Comparison of ENCODE assay signal across 1 cellular context in the genomic region with DNA sequence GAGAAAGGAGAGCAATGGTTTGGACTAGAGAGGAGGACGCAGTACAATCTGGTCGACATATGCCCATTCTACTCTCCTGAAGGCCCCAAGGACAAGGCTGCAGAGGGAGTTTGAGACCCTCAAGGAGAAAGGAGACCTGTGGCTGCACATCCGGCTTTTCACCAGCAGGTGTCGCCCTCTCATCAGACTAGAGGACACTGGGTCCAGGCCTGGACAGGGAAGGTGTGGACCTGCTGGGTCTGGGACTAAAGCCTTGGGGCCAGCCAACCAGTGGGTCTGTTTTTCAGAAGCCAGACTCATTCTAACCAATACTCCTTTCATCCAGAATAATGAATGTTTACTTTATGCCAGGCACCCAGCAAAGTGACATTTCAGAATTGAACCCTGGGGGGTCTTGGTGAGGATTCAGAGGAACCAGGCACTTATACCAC.
TF ChIP-seq lines count a peak whose summit lies in the region.

No MANE protein-coding gene starts in this region.

TF ChIP-seq in HepG2, 621 proteins besides CTCF, POLR2A, EP300 and RAD21 (continues in another document):
- TF ChIP-seq SMYD3 (CRISPR knock-in tag; IDR thresholded peaks at IDR 0.05) (no peak), MXD4 (CRISPR knock-in tag; IDR thresholded peaks at IDR 0.05) (0 out of 2 replicates have a peak, but pooled peaks have one; percentile 31), TRIM24 (CRISPR knock-in tag; IDR thresholded peaks at IDR 0.05) (no peak), ZNF30 (CRISPR knock-in tag; IDR thresholded peaks at IDR 0.05) (no peak), ZBTB46 (CRISPR knock-in tag; IDR thresholded peaks at IDR 0.05; ENCODE audit: borderline replicate concordance) (no peak), ARHGAP35 (CRISPR knock-in tag; IDR thresholded peaks at IDR 0.05; ENCODE audit: borderline replicate concordance) (no peak), ZNF280D (CRISPR knock-in tag; IDR thresholded peaks at IDR 0.05) (no peak), LCORL (IDR thresholded peaks at IDR 0.05) (no peak), LCORL (CRISPR knock-in tag; IDR thresholded peaks at IDR 0.05) (no peak), PAX8 (CRISPR knock-in tag; IDR thresholded peaks at IDR 0.05; ENCODE audit: borderline replicate concordance) (no peak), ATAD3A (CRISPR knock-in tag; IDR thresholded peaks at IDR 0.05) (no peak), DNMT1 (CRISPR knock-in tag; IDR thresholded peaks at IDR 0.05) (no peak), ZNF317 (CRISPR knock-in tag; IDR thresholded peaks at IDR 0.05) (no peak), RNF2 (conservative IDR thresholded peaks at IDR 0.05; ENCODE audit: low read depth) (no peak), RFXAP (CRISPR knock-in tag; IDR thresholded peaks at IDR 0.05; ENCODE audit: borderline replicate concordance) (no peak), HMGXB3 (CRISPR knock-in tag; IDR thresholded peaks at IDR 0.05; ENCODE audit: borderline replicate concordance) (no peak), RBAK (CRISPR knock-in tag; IDR thresholded peaks at IDR 0.05) (no peak), NR2C2 (CRISPR knock-in tag; IDR thresholded peaks at IDR 0.05; ENCODE audit: borderline replicate concordance) (no peak), ZNF382 (CRISPR knock-in tag; IDR thresholded peaks at IDR 0.05; ENCODE audit: borderline replicate concordance) (no peak), ZNF234 (CRISPR knock-in tag; conservative IDR thresholded peaks at IDR 0.05) (no peak), NR2F1 (CRISPR knock-in tag; IDR thresholded peaks at IDR 0.05) (no peak), NBN (conservative IDR thresholded peaks at IDR 0.05) (no peak), ZFX (CRISPR knock-in tag; IDR thresholded peaks at IDR 0.05; ENCODE audit: low read depth) (peak; percentile 43), CENPT (CRISPR knock-in tag; IDR thresholded peaks at IDR 0.05; ENCODE audit: low read depth) (no peak), GLI4 (CRISPR knock-in tag; IDR thresholded peaks at IDR 0.05; ENCODE audit: borderline replicate concordance) (no peak), ZNF674 (CRISPR knock-in tag; IDR thresholded peaks at IDR 0.05; ENCODE audit: low read depth) (no peak), EEA1 (CRISPR knock-in tag; IDR thresholded peaks at IDR 0.05; ENCODE audit: borderline replicate concordance) (no peak), ZNF549 (CRISPR knock-in tag; IDR thresholded peaks at IDR 0.05) (no peak), ZNF75D (CRISPR knock-in tag; IDR thresholded peaks at IDR 0.05; ENCODE audit: borderline replicate concordance) (no peak), ZZZ3 (CRISPR knock-in tag; IDR thresholded peaks at IDR 0.05; ENCODE audit: borderline replicate concordance) (no peak), TMF1 (CRISPR knock-in tag; IDR thresholded peaks at IDR 0.05; ENCODE audit: low read depth) (no peak), KDM5A (IDR thresholded peaks at IDR 0.05; ENCODE audit: borderline replicate concordance, low read length) (no peak), NFYC (CRISPR knock-in tag; IDR thresholded peaks at IDR 0.05) (no peak), ZNF550 (CRISPR knock-in tag; IDR thresholded peaks at IDR 0.05; ENCODE audit: borderline replicate concordance) (no peak), KDM2A (CRISPR knock-in tag; IDR thresholded peaks at IDR 0.05; ENCODE audit: borderline replicate concordance, low read depth) (peak; percentile 57; the same call in 1 of the 2 replicates), ZFP62 (CRISPR knock-in tag; IDR thresholded peaks at IDR 0.05) (no peak), SMARCE1 (IDR thresholded peaks at IDR 0.05; ENCODE audit: borderline replicate concordance) (no peak), ZMYM4 (CRISPR knock-in tag; IDR thresholded peaks at IDR 0.05) (no peak), ZMYM2 (CRISPR knock-in tag; IDR thresholded peaks at IDR 0.05) (no peak), REXO4 (CRISPR knock-in tag; IDR thresholded peaks at IDR 0.05; ENCODE audit: borderline replicate concordance) (no peak), ELF1 (CRISPR knock-in tag; IDR thresholded peaks at IDR 0.05) (no peak), FLYWCH1 (CRISPR knock-in tag; IDR thresholded peaks at IDR 0.05) (no peak)
- TF ChIP-seq, protein P1, sequence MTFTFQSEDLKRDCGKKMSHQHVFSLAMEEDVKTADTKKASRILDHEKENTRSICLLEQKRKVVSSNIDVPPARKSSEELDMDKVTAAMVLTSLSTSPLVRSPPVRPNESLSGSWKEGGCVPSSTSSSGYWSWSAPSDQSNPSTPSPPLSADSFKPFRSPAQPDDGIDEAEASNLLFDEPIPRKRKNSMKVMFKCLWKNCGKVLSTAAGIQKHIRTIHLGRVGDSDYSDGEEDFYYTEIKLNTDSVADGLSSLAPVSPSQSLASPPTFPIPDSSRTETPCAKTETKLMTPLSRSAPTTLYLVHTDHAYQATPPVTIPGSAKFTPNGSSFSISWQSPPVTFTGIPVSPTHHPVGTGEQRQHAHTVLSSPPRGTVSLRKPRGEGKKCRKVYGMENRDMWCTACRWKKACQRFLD (CRISPR knock-in tag; IDR thresholded peaks at IDR 0.05; ENCODE audit: borderline replicate concordance), result no peak
- TF ChIP-seq, protein P2, sequence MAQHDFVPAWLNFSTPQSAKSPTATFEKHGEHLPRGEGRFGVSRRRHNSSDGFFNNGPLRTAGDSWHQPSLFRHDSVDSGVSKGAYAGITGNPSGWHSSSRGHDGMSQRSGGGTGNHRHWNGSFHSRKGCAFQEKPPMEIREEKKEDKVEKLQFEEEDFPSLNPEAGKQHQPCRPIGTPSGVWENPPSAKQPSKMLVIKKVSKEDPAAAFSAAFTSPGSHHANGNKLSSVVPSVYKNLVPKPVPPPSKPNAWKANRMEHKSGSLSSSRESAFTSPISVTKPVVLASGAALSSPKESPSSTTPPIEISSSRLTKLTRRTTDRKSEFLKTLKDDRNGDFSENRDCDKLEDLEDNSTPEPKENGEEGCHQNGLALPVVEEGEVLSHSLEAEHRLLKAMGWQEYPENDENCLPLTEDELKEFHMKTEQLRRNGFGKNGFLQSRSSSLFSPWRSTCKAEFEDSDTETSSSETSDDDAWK (CRISPR knock-in tag; IDR thresholded peaks at IDR 0.05), result no peak
- TF ChIP-seq, protein P3, sequence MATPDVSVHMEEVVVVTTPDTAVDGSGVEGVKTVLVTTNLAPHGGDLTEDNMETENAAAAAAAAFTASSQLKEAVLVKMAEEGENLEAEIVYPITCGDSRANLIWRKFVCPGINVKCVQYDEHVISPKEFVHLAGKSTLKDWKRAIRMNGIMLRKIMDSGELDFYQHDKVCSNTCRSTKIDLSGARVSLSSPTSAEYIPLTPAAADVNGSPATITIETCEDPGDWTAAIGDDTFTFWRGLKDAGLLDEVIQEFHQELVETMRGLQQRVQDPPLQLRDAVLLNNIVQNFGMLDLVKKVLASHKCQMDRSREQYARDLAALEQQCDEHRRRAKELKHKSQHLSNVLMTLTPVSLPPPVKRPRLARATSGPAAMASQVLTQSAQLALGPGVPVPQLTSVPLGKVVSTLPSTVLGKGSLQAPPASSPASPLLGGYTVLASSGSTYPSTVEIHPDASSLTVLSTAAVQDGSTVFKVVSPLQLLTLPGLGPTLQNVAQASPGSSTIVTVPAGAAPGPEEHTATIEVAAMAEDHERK (CRISPR knock-in tag; IDR thresholded peaks at IDR 0.05; ENCODE audit: low read depth), result no peak
- TF ChIP-seq, protein P4, sequence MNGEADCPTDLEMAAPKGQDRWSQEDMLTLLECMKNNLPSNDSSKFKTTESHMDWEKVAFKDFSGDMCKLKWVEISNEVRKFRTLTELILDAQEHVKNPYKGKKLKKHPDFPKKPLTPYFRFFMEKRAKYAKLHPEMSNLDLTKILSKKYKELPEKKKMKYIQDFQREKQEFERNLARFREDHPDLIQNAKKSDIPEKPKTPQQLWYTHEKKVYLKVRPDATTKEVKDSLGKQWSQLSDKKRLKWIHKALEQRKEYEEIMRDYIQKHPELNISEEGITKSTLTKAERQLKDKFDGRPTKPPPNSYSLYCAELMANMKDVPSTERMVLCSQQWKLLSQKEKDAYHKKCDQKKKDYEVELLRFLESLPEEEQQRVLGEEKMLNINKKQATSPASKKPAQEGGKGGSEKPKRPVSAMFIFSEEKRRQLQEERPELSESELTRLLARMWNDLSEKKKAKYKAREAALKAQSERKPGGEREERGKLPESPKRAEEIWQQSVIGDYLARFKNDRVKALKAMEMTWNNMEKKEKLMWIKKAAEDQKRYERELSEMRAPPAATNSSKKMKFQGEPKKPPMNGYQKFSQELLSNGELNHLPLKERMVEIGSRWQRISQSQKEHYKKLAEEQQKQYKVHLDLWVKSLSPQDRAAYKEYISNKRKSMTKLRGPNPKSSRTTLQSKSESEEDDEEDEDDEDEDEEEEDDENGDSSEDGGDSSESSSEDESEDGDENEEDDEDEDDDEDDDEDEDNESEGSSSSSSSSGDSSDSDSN (CRISPR knock-in tag; IDR thresholded peaks at IDR 0.05), result no peak
- TF ChIP-seq, protein P5, sequence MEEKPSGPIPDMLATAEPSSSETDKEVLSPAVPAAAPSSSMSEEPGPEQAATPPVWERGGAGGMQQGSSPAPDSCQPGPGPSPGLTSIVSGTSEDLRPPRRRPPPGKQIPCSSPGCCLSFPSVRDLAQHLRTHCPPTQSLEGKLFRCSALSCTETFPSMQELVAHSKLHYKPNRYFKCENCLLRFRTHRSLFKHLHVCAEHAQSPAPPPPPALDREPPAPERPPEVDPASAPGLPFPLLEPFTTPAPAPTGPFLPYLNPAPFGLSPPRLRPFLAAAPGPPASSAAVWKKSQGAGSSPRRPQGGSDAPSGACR (CRISPR knock-in tag; IDR thresholded peaks at IDR 0.05), result no peak
- TF ChIP-seq, protein P6, sequence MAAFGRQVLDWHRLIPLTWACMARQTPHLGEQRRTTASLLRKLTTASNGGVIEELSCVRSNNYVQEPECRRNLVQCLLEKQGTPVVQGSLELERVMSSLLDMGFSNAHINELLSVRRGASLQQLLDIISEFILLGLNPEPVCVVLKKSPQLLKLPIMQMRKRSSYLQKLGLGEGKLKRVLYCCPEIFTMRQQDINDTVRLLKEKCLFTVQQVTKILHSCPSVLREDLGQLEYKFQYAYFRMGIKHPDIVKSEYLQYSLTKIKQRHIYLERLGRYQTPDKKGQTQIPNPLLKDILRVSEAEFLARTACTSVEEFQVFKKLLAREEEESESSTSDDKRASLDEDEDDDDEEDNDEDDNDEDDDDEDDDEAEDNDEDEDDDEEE (CRISPR knock-in tag; IDR thresholded peaks at IDR 0.05), result no peak
